Comparison of ENCODE assay signal across 8 cellular contexts in the genomic region with DNA sequence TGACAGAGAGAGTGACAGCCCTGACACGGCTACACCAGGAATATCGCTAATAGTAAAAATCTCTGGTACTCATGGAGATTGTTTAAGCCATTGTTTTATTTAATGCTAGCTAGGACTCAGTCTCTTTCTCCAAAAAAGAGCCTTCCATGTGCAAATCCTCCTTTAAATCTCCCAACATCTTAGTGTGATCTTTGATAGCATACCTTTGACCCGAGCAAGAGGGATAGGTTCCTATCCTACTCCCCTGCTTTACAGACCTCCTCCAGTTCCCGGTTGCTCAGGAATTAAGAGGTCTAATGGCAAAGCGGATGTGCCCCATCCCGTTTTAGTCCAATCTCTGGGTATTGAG. TPM values are rescaled to one million over a fixed set of nuclear protein-coding genes. Genes with fewer than 3 reads are reported as not detected.
DNase-seq lines count a peak whose midpoint lies in the region; ATAC-seq, FAIRE-seq and TF ChIP-seq lines count a peak whose summit lies in the region.
"Had no signal": no experiment of that assay in that cellular context is flagged by ENCODE, and none has a peak within 500 bp of the region (broad histone marks: within the 10 kb centered on the region; RNA-seq: fewer than 3 reads in every experiment).

No MANE protein-coding gene starts in this region.

- CTCF ChIA-PET in HEK293 (lab: Yijun Ruan, JAX), result interaction anchor here (0.5 to 3.0 kb wide), 15 partner anchors 10 to 453 kb away, joined by 3 to 18 read pairs (median 3); no protein-coding TSS in a partner anchor
- CTCF ChIA-PET in WTC11 (lab: Charles Lee), result interaction anchor here (0.7 to 7.1 kb wide), 17 partner anchors 12 to 338 kb away, joined by 3 to 68 read pairs (median 3); no protein-coding TSS in a partner anchor

- H3K4me1 ChIP-seq in HEK293 (ENCODE audit: control insufficient read depth, insufficient read depth, low read length), result no peaks in the 10 kb centered on the region
- H3K4me1 ChIP-seq in iPS-15b (ENCODE audit: control insufficient read depth, insufficient read depth, low read length), result peaks cover 2% of the 10 kb centered on the region
- peaks cover 10% of the 10 kb centered on the region for H3K4me1 ChIP-seq in skeletal muscle satellite cell (ENCODE audit: control insufficient read depth, insufficient read depth, low read length)

- H3K9me3 Mint-ChIP-seq in WTC11, result no peaks in the 10 kb centered on the region

- TF ChIP-seq CTCF in HEK293 (tag by site-specific recombination; IDR thresholded peaks at IDR 0.05), result no peak
- TF ChIP-seq CTCF in WTC11 (IDR thresholded peaks at IDR 0.05), result no peak

- H3K9ac ChIP-seq in iPS-15b (ENCODE audit: low read depth, low read length) (no peak overlapping the region), skeletal muscle satellite cell (ENCODE audit: low read depth, low read length) (peak overlapping the region; percentile 2)

- POLR2A ChIA-PET in HEK293 (lab: Yijun Ruan, JAX), result no interaction called here
- POLR2A ChIA-PET in WTC11 (lab: Charles Lee), result interaction anchor here (1.4 kb wide), 1 partner anchor 13 kb away, joined by 6 read pairs; no protein-coding TSS in a partner anchor

- ATAC-seq in WTC11, result 0 out of 2 replicates have a peak, but pooled peaks have one; percentile 2

- peaks cover 20% of the 10 kb centered on the region for H3K4me1 Mint-ChIP-seq in WTC11

- H3K27ac ChIP-seq in HEK293 (ENCODE audit: extremely low read depth, low read depth, low read length), result no peak overlapping the region

- H3K4me3 ChIP-seq in HEK293 (ENCODE audit: low read depth, low read length) (peak overlapping the region; percentile 64), iPS-15b (ENCODE audit: low read depth, low read length) (peak overlapping the region; percentile 67), skeletal muscle satellite cell (ENCODE audit: low read length) (peak overlapping the region; percentile 77)

- H3K36me3 Mint-ChIP-seq in WTC11, result no peaks in the 10 kb centered on the region

- DNase-seq in WTC11 (ENCODE audit: low spot score) (no peak), HTR-8/SVneo (ENCODE audit: insufficient read length, low spot score) (no peak), AML-193 (lab: John Stamatoyannopoulos, UW) (no peak), DMS114 treated with DMSO at 0.1 percent for 48 hours (lab: John Stamatoyannopoulos, UW; ENCODE audit: unreplicated experiment) (no peak)
- DNase-seq: activated gamma-delta T cell treated with Interleukin-2 at 50 U/mL for 16 hours had no signal

- H3K4me3 Mint-ChIP-seq in WTC11, result peak overlapping the region; percentile 76

- H3K27me3 ChIP-seq in iPS-15b (ENCODE audit: control insufficient read depth, insufficient read depth, low read length), result peaks cover 69% of the 10 kb centered on the region
- H3K27me3 ChIP-seq in skeletal muscle satellite cell (ENCODE audit: control insufficient read depth, insufficient read depth, low read length), result peaks cover 22% of the 10 kb centered on the region

- no peaks in the 10 kb centered on the region for H3K36me3 ChIP-seq in HEK293 (ENCODE audit: control insufficient read depth in 2 of 2, insufficient read depth in 1 of 2, low read length in 2 of 2)
- H3K36me3 ChIP-seq in iPS-15b (ENCODE audit: control insufficient read depth, insufficient read depth, low read length), result no peaks in the 10 kb centered on the region
- no peaks in the 10 kb centered on the region for H3K36me3 ChIP-seq in skeletal muscle satellite cell (ENCODE audit: insufficient read depth, low read length)

- peak overlapping the region; percentile 79 for H3K4me2 ChIP-seq in skeletal muscle satellite cell (ENCODE audit: low read length)

- no peaks in the 10 kb centered on the region for H3K9me3 ChIP-seq in HEK293 (ENCODE audit: control insufficient read depth, insufficient read depth, low read depth, low read length)
- no peaks in the 10 kb centered on the region for H3K9me3 ChIP-seq in iPS-15b (ENCODE audit: control insufficient read depth, insufficient read depth, low read length)
- no peaks in the 10 kb centered on the region for H3K9me3 ChIP-seq in skeletal muscle satellite cell (replicated peaks; ENCODE audit: low read length)

- peaks cover 64% of the 10 kb centered on the region for H3K27me3 Mint-ChIP-seq in WTC11 (ENCODE audit: low read depth)

- no peak for FAIRE-seq in HTR-8/SVneo (lab: Jason Lieb, UNC)

- no peak overlapping the region for H3K27ac Mint-ChIP-seq in WTC11

TF ChIP-seq in HEK293, 187 proteins besides CTCF, POLR2A, EP300 and RAD21:
- TF ChIP-seq ZBTB20 (tag by site-specific recombination; IDR thresholded peaks at IDR 0.05), result peak; percentile 15; the same call in 1 of the 2 replicates
- no peak for TF ChIP-seq SETDB1 (IDR thresholded peaks at IDR 0.05; ENCODE audit: insufficient read length, low read length)

TF ChIP-seq in WTC11, 78 proteins besides CTCF, POLR2A, EP300 and RAD21 (continues in another document):
- TF ChIP-seq USF2 (CRISPR knock-in tag; IDR thresholded peaks at IDR 0.05), result no peak
- TF ChIP-seq ZNF281 (CRISPR knock-in tag; IDR thresholded peaks at IDR 0.05), result no peak
- TF ChIP-seq, protein P1, sequence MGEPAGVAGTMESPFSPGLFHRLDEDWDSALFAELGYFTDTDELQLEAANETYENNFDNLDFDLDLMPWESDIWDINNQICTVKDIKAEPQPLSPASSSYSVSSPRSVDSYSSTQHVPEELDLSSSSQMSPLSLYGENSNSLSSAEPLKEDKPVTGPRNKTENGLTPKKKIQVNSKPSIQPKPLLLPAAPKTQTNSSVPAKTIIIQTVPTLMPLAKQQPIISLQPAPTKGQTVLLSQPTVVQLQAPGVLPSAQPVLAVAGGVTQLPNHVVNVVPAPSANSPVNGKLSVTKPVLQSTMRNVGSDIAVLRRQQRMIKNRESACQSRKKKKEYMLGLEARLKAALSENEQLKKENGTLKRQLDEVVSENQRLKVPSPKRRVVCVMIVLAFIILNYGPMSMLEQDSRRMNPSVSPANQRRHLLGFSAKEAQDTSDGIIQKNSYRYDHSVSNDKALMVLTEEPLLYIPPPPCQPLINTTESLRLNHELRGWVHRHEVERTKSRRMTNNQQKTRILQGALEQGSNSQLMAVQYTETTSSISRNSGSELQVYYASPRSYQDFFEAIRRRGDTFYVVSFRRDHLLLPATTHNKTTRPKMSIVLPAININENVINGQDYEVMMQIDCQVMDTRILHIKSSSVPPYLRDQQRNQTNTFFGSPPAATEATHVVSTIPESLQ (CRISPR knock-in tag; IDR thresholded peaks at IDR 0.05), result no peak
- TF ChIP-seq, protein P2, sequence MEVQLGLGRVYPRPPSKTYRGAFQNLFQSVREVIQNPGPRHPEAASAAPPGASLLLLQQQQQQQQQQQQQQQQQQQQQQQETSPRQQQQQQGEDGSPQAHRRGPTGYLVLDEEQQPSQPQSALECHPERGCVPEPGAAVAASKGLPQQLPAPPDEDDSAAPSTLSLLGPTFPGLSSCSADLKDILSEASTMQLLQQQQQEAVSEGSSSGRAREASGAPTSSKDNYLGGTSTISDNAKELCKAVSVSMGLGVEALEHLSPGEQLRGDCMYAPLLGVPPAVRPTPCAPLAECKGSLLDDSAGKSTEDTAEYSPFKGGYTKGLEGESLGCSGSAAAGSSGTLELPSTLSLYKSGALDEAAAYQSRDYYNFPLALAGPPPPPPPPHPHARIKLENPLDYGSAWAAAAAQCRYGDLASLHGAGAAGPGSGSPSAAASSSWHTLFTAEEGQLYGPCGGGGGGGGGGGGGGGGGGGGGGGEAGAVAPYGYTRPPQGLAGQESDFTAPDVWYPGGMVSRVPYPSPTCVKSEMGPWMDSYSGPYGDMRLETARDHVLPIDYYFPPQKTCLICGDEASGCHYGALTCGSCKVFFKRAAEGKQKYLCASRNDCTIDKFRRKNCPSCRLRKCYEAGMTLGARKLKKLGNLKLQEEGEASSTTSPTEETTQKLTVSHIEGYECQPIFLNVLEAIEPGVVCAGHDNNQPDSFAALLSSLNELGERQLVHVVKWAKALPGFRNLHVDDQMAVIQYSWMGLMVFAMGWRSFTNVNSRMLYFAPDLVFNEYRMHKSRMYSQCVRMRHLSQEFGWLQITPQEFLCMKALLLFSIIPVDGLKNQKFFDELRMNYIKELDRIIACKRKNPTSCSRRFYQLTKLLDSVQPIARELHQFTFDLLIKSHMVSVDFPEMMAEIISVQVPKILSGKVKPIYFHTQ (CRISPR knock-in tag; IDR thresholded peaks at IDR 0.05), result no peak
- TF ChIP-seq ZNF396 (CRISPR knock-in tag; IDR thresholded peaks at IDR 0.05; ENCODE audit: borderline replicate concordance), result no peak

RNA-seq across cellular contexts. Expression of gene FRMD3, which starts 0.7 kb away (rescaled TPM):
- 0.89 to 1.4 TPM (median 1.0 TPM) in 3 replicates for total RNA-seq in WTC11 (2021)
- total RNA-seq in skeletal muscle satellite cell (2012; rRNA removed), result 4.6 and 6.8 TPM in 2 replicates
